ENCODE assay signal across 15 cellular contexts in the genomic region with DNA sequence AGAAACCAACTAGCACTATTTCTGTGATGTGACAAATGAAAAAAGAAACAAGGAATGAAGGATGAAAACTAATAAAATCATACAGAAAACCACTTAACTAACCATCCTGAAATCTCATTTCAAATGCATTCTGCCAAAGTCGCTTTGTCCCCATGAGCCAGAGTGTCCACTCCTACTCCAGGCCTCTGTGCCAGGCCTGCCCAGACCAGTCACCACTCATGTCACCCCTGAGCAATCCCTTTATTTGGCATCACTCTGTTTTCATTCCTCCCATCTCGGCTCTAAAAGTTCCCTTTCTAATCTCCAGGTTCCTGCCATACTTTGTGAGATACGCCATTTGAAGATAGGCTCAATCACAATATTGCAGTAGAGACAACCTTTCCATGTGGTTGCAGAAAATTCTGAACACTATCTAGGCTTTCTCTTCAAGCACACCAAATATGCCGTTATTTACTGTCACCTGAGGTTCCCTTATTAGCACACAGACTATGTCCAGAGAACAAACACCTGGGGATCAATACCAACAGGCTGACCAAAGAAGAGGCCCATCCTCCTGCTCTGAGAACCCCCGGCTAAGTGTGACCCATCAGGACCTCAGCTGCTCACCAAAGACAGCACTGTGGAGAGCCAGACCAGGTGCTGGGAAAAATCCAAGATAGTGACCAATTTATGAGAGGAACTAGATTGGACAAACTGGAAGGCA.
DNase-seq lines count a peak whose midpoint lies in the region; ATAC-seq, FAIRE-seq and TF ChIP-seq lines count a peak whose summit lies in the region.
"Had no signal": no experiment of that assay in that cellular context is flagged by ENCODE, and none has a peak within 500 bp of the region (broad histone marks: within the 10 kb centered on the region; RNA-seq: fewer than 3 reads in every experiment).

No MANE protein-coding gene starts in this region.

- H3K36me3 ChIP-seq in heart right ventricle (no peaks in the 10 kb centered on the region), HepG2 (replicated peaks in 1 of 2; ENCODE audit: control insufficient read depth in 1 of 2, insufficient read depth in 2 of 2, low read length in 2 of 2) (no peaks in the 10 kb centered on the region)
- H3K36me3 ChIP-seq: BE2C had no signal

- H3T11ph ChIP-seq in H9 (ENCODE audit: low read length), result no peak overlapping the region

- H3K27me3 Mint-ChIP-seq in H9 (ENCODE audit: low read depth), result no peaks in the 10 kb centered on the region; the same call in 1 of the 2 replicates
- H3K27me3 Mint-ChIP-seq: CD4-positive, alpha-beta memory T cell had no signal

- H4K91ac ChIP-seq in H9 (ENCODE audit: insufficient read length, low read depth, low read length), result no peak overlapping the region

- no peak overlapping the region for H3K56ac ChIP-seq in H9 (ENCODE audit: insufficient read length, low read depth, low read length)

- TF ChIP-seq EP300 in HepG2 (IDR thresholded peaks at IDR 0.05; ENCODE audit: low read depth in 2 of 2, low read length in 2 of 2) (no peak), HepG2 (CRISPR knock-in tag; IDR thresholded peaks at IDR 0.05; ENCODE audit: borderline replicate concordance) (no peak)

- no peak overlapping the region for H2BK12ac ChIP-seq in H9 (ENCODE audit: insufficient read length, low read depth, low read length)

- WGBS in H9 (ENCODE audit: extremely low coverage, insufficient read length, low lambda C conversion rate), result no CpG with 5 or more reads among the region's 5 CpGs
- WGBS in heart right ventricle, 2 donors, result 66 to 76% methylated on average over 5 of the region's 5 CpGs
- WGBS in HepG2 (ENCODE audit: low lambda C conversion rate), result 66% methylated on average over 5 of the region's 5 CpGs

- POLR2A ChIA-PET in HepG2 (lab: Yijun Ruan, JAX), result no interaction called here

- no peak overlapping the region for H3K4ac ChIP-seq in H9 (ENCODE audit: low read depth, low read length)

- H3K4me3 Mint-ChIP-seq in H9, result no peak overlapping the region
- H3K4me3 Mint-ChIP-seq: CD4-positive, alpha-beta memory T cell; GM23338 had no signal

- H3K9me3 Mint-ChIP-seq in H9, result peaks cover 8 to 33% of the 10 kb centered on the region in 2 experiments; a peak in 4 of 5 replicates

- H3K4me1 ChIP-seq in H9 (ENCODE audit: insufficient read depth, low read length) (no peaks in the 10 kb centered on the region), heart right ventricle (peaks cover 0 to 18% (median 4%) of the 10 kb centered on the region in 9 donors), HepG2 (ENCODE audit: insufficient read depth, low read length) (peaks cover 40% of the 10 kb centered on the region)
- H3K4me1 ChIP-seq: A549, BE2C had no signal

- no peak for TF ChIP-seq POLR2A in HepG2 (IDR thresholded peaks at IDR 0.05; ENCODE audit: insufficient read depth in 1 of 2, low read depth in 2 of 2, low read length in 2 of 2)
- no peak for TF ChIP-seq POLR2A in GM12891 (IDR thresholded peaks at IDR 0.05; ENCODE audit: low read depth, low read length)

- H3K14ac ChIP-seq in H9 (ENCODE audit: insufficient read depth, low read length), result no peak overlapping the region

- CTCF ChIA-PET in HepG2 (lab: Yijun Ruan, JAX; ENCODE audit: low intra/inter-chr PET ratio, low total read pairs), result no interaction called here

- H3K9ac ChIP-seq in H9 (ENCODE audit: extremely low read depth, insufficient read length, low read length), result no peak overlapping the region
- H3K9ac ChIP-seq in HepG2 (ENCODE audit: insufficient read depth, low read depth, low read length), result no peak overlapping the region

- peaks cover 5% of the 10 kb centered on the region in 2 experiments; a peak in 2 of 4 replicates for H3K4me1 Mint-ChIP-seq in H9
- H3K4me1 Mint-ChIP-seq: CD4-positive, alpha-beta memory T cell had no signal

- H3K79me2 ChIP-seq in H9 (ENCODE audit: insufficient read depth, low read length) (peaks cover 4% of the 10 kb centered on the region; the same call in 1 of the 2 replicates), HepG2 (ENCODE audit: insufficient read depth, low read length) (no peaks in the 10 kb centered on the region)

- no peak overlapping the region for H3K27ac ChIP-seq in H9 (ENCODE audit: insufficient read length, low read depth, low read length)
- H3K27ac ChIP-seq in heart right ventricle, result peak overlapping the region in 5 of 10 donors; percentile 16 to 39 (median 26)
- no peak overlapping the region for H3K27ac ChIP-seq in HepG2 (ENCODE audit: extremely low read length, insufficient read depth, low read length)
- H3K27ac ChIP-seq: A549, C4-2B had no signal

- no TSS peak for BruUV-seq in HepG2 (replicated peaks; lab: Mats Ljungman, UMichigan)

- peaks cover 5% of the 10 kb centered on the region for H3K9me3 ChIP-seq in H9 (ENCODE audit: control insufficient read depth, low read depth, low read length)
- peaks cover 0 to 35% (median 10%) of the 10 kb centered on the region in 11 donors for H3K9me3 ChIP-seq in heart right ventricle
- H3K9me3 ChIP-seq in HepG2 (ENCODE audit: low read length), result peaks cover 10% of the 10 kb centered on the region; the same call in 1 of the 2 replicates
- H3K9me3 ChIP-seq: A549, BE2C had no signal

- no peak for TF ChIP-seq CTCF in H9 (conservative IDR thresholded peaks at IDR 0.05)
- TF ChIP-seq CTCF in heart right ventricle (IDR thresholded peaks at IDR 0.05), result no peak
- no peak for TF ChIP-seq CTCF in HepG2 (CRISPR knock-in tag; IDR thresholded peaks at IDR 0.05)

- H3K4me3 ChIP-seq in heart right ventricle, result no peak overlapping the region
- H3K4me3 ChIP-seq in HepG2 (replicated peaks in 1 of 3; ENCODE audit: insufficient read depth in 1 of 3, low read depth in 2 of 3, low read length in 3 of 3), result no peak overlapping the region
- H3K4me3 ChIP-seq: A549, GM23338 had no signal

- H4K8ac ChIP-seq in H9 (replicated peaks; ENCODE audit: insufficient read length, low read depth, low read length), result no peak overlapping the region

- no peak for TF ChIP-seq RAD21 in HepG2 (CRISPR knock-in tag; IDR thresholded peaks at IDR 0.05)

- no peaks in the 10 kb centered on the region for H4K20me1 ChIP-seq in H9 (ENCODE audit: control insufficient read depth, insufficient read depth, insufficient read length)
- H4K20me1 ChIP-seq in HepG2 (ENCODE audit: insufficient read depth, low read length), result no peaks in the 10 kb centered on the region

- in situ Hi-C loops in G401 (cut with HindIII; ENCODE audit: low sequenced_read_pairs) (no loop called here), HepG2 (cut with HindIII; ENCODE audit: extremely low pct_ligation_motif_present, low pct_unique_long_range_greater_than_20kb) (no loop called here)

- H2BK15ac ChIP-seq in H9 (ENCODE audit: low read depth, low read length), result no peak overlapping the region

- H3K79me1 ChIP-seq in H9 (ENCODE audit: insufficient read depth, low read depth, low read length, poor library complexity, severe bottlenecking), result peaks cover 7% of the 10 kb centered on the region

- H2BK120ac ChIP-seq in H9 (ENCODE audit: low read depth, low read length, poor library complexity, severe bottlenecking), result no peak overlapping the region

- H3K4me2 ChIP-seq in H9 (ENCODE audit: insufficient read depth, insufficient read length, low read length) (no peak overlapping the region), HepG2 (ENCODE audit: low read depth, low read length) (no peak overlapping the region)
- H3K4me2 ChIP-seq: A549, GM23338 had no signal

- H2BK20ac ChIP-seq in H9 (ENCODE audit: low read depth, low read length, poor library complexity, severe bottlenecking), result no peak overlapping the region

- H3K23me2 ChIP-seq in H9 (ENCODE audit: insufficient read length, low read depth, low read length, poor library complexity, severe bottlenecking), result no peaks in the 10 kb centered on the region

- H2BK5ac ChIP-seq in H9 (ENCODE audit: insufficient read length, low read length), result no peak overlapping the region

- H3K27ac Mint-ChIP-seq in H9, result no peak overlapping the region
- H3K27ac Mint-ChIP-seq: CD4-positive, alpha-beta memory T cell; GM23338 had no signal

- H2AFZ ChIP-seq in H9 (ENCODE audit: low read length) (no peak overlapping the region), HepG2 (ENCODE audit: low read length) (no peak overlapping the region)
- H2AFZ ChIP-seq: GM23338 had no signal

- no peak for FAIRE-seq in HepG2 (lab: Jason Lieb, UNC)
- no peak for FAIRE-seq in GM12891 (lab: Jason Lieb, UNC)
- FAIRE-seq: A549 had no signal

- peak in 7 of 8 donors; percentile 55 to 94 (median 84) for ATAC-seq in heart right ventricle
- peak; percentile 81 for ATAC-seq in HepG2
- ATAC-seq: A549, GM23338 had no signal

- H3K36me3 Mint-ChIP-seq in H9 (ENCODE audit: insufficient read depth in 1 of 3, low read depth in 3 of 3), result peaks cover 36 to 44% (median 38%) of the 10 kb centered on the region in 3 experiments
- H3K36me3 Mint-ChIP-seq: CD4-positive, alpha-beta memory T cell had no signal

- H3K23ac ChIP-seq in H9 (ENCODE audit: insufficient read length, low read depth, low read length), result no peak overlapping the region

- no peak overlapping the region for H3K18ac ChIP-seq in H9 (ENCODE audit: insufficient read length, low read depth, low read length)

- no peak overlapping the region for H4K5ac ChIP-seq in H9 (ENCODE audit: insufficient read length, low read depth, low read length)

- H2AK5ac ChIP-seq in H9 (ENCODE audit: insufficient read length, low read length), result peak overlapping the region; percentile 23

- peak; percentile 7 for DNase-seq in G401 (ENCODE audit: low spot score)
- no peak for DNase-seq in H9
- DNase-seq in heart right ventricle, result peak in 1 of 2 donors; percentile 10
- DNase-seq in HepG2 (ENCODE audit: low spot score), result no peak
- DNase-seq in NOMO-1 treated with DMSO at 0.1 percent for 48 hours (lab: John Stamatoyannopoulos, UW; ENCODE audit: unreplicated experiment), result no peak
- no peak for DNase-seq in occipital lobe (lab: John Stamatoyannopoulos, UW)
- no peak for DNase-seq in GM12891 (ENCODE audit: insufficient read length, low spot score)
- DNase-seq: BE2C; CD4-positive, alpha-beta memory T cell; DND-41; GF-D8; H7 had no signal

- H3K27me3 ChIP-seq in H9 (ENCODE audit: insufficient read depth, low read length) (no peaks in the 10 kb centered on the region), heart right ventricle (no peaks in the 10 kb centered on the region), HepG2 (ENCODE audit: control insufficient read depth in 1 of 2, insufficient read depth in 2 of 2, low read length in 2 of 2) (no peaks in the 10 kb centered on the region)
- H3K27me3 ChIP-seq: BE2C had no signal

- intact Hi-C loops in heart right ventricle (cut with DNase I), result no loop called here
- intact Hi-C loops in HepG2 (cut with micrococcal nuclease; ENCODE audit: unreplicated experiment), result no loop called here

TF ChIP-seq in GM12891, 5 proteins besides CTCF, POLR2A, EP300 and RAD21:
- no peak for TF ChIP-seq TAF1 (IDR thresholded peaks at IDR 0.05; ENCODE audit: low read depth, low read length)
- no peak for TF ChIP-seq POLR2AphosphoS5 (IDR thresholded peaks at IDR 0.05; ENCODE audit: low read depth, low read length)
- TF ChIP-seq POU2F2 (IDR thresholded peaks at IDR 0.05; ENCODE audit: low read depth, low read length), result no peak
- TF ChIP-seq SPI1 (IDR thresholded peaks at IDR 0.05; ENCODE audit: low read depth, low read length), result no peak
- TF ChIP-seq PAX5 (IDR thresholded peaks at IDR 0.05; ENCODE audit: insufficient read depth, low read length, severe bottlenecking), result no peak
